ENCODE assay signal across 8 cellular contexts in the genomic region with DNA sequence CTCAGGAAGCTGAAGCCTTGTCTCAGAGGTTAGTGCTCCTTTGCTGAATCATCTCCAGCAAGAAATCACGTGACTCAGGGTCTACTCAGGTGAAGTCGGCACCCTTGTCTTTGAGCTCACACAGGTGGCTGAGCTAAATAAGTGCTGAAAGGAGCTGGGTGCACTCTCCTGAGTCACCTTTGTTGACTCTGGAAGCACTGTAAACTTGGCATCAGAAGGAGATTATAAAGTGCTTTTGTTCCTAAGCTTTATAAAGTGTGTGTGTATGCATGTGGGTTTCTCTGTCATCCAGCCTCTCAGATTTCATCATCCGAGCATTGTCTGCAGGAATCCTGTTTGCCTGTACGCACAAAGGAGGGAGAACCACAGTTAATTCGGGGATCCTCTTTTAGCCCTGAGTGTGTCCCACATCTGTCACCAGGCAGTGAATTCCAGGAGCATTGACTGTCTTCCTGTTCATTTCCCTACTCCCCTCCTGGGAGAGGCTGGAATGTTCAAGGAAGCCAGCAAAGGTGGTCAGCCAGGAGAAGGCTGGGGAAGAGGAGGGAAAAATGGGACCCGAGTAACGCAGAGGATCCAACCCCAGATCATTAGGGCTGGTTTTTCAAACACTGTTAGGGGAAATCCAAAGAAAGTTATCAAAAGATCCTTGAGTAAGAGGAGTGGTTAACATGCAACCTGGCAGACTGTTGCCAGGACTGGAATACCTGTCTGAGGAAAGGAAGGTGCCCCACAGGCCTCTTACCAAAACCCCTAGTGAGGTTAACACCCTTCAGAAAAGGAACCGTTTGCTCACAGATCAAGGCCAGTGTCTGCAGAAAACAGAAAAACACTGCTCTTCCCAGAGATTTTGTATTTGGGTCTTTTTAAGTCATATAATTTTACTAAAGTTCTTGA.
DNase-seq lines count a peak whose midpoint lies in the region; ATAC-seq, FAIRE-seq and TF ChIP-seq lines count a peak whose summit lies in the region.

No MANE protein-coding gene starts in this region.

- no peak overlapping the region for H3K4ac ChIP-seq in H1 (replicated peaks; ENCODE audit: insufficient read length, low read depth, low read length)

- H3K27me3 Mint-ChIP-seq in CD8-positive, alpha-beta memory T cell = peaks cover 0 to 3% of the 10 kb centered on the region in 2 donors

- WGBS in SK-N-SH (ENCODE audit: low lambda C conversion rate) = 45% methylated on average over 7 of the region's 8 CpGs
- 60% methylated on average over 8 of the region's 8 CpGs; no CpG with 5 or more reads in 1 of the 2 experiments for WGBS in H1 (ENCODE audit: extremely low coverage in 1 of 2, insufficient coverage in 1 of 2, insufficient read length in 1 of 2, insufficient replicate concordance in 2 of 2, low coverage in 1 of 2, low lambda C conversion rate in 2 of 2, missing lambda C conversion rate in 1 of 2), 2 experiments

- peak overlapping the region; percentile 25 for H4K91ac ChIP-seq in H1 (replicated peaks; ENCODE audit: insufficient read length, low read length)

- H3K36me3 Mint-ChIP-seq in CD8-positive, alpha-beta memory T cell = peaks cover 10 to 99% (median 47%) of the 10 kb centered on the region in 3 donors

- no peak overlapping the region for H3K27ac ChIP-seq in CD8-positive, alpha-beta memory T cell (ENCODE audit: low read depth, low read length)
- H3K27ac ChIP-seq in SK-N-SH (ENCODE audit: low read depth in 2 of 2, low read length in 1 of 2) (peak overlapping the region; percentile 37 to 44), H1 (ENCODE audit: low read depth, low read length) (peak overlapping the region; percentile 54; the same call in 1 of the 2 replicates)

- no peak overlapping the region for H3K56ac ChIP-seq in H1 (replicated peaks; ENCODE audit: insufficient read length, low read depth, low read length)

- POLR2A ChIA-PET in CD8-positive, alpha-beta memory T cell (lab: Charles Lee) = no interaction called here
- POLR2A ChIA-PET in SK-N-SH (lab: Yijun Ruan, JAX) (no interaction called here), H1 (lab: Charles Lee; ENCODE audit: partially characterized antibody) (interaction anchor here (0.9 to 1.1 kb wide), 5 partner anchors 10 to 158 kb away, joined by 3 to 5 read pairs (median 3); a partner anchor contains a TSS)

- H3K4me1 ChIP-seq in CD8-positive, alpha-beta memory T cell (ENCODE audit: insufficient read depth, low read length) = peaks cover 5% of the 10 kb centered on the region
- H3K4me1 ChIP-seq in SK-N-SH (ENCODE audit: control insufficient read depth in 1 of 2, insufficient read depth in 2 of 2, low read depth in 1 of 2, low read length in 1 of 2) (peaks cover 18 to 32% of the 10 kb centered on the region in 2 experiments), H1 (replicated peaks in 1 of 4; ENCODE audit: control insufficient read depth in 3 of 4, insufficient read depth in 4 of 4, low read length in 3 of 4) (peaks cover 5 to 13% (median 11%) of the 10 kb centered on the region in 4 experiments; a peak in 5 of 7 replicates)

- H3K9me2 ChIP-seq in SK-N-SH = no peaks in the 10 kb centered on the region

- H4K20me1 ChIP-seq in SK-N-SH (ENCODE audit: insufficient read depth) = no peaks in the 10 kb centered on the region
- no peaks in the 10 kb centered on the region for H4K20me1 ChIP-seq in H1 (replicated peaks in 1 of 2; ENCODE audit: control insufficient read depth in 1 of 2, insufficient read depth in 2 of 2, low read length in 2 of 2)

- H3K79me2 ChIP-seq in SK-N-SH (ENCODE audit: insufficient read depth) = no peaks in the 10 kb centered on the region
- H3K79me2 ChIP-seq in H1 (ENCODE audit: control insufficient read depth in 1 of 2, insufficient read depth in 2 of 2, low read length in 2 of 2) = no peaks in the 10 kb centered on the region

- H3K4me3 Mint-ChIP-seq in CD8-positive, alpha-beta memory T cell = peak overlapping the region in 3 of 7 donors; percentile 19 to 58 (median 29)

- H2BK5ac ChIP-seq in H1 (ENCODE audit: low read depth, low read length) = peak overlapping the region; percentile 32

- DNase-seq in CD8-positive, alpha-beta memory T cell = no peak
- DNase-seq in SK-N-SH (no peak), H1 (ENCODE audit: low read depth in 1 of 2, low spot score in 2 of 2) (peak in 1 of 2 experiments; percentile 33), myocyte (ENCODE audit: low read depth) (peak; percentile 87), G401 (ENCODE audit: low spot score) (no peak)

- H4K5ac ChIP-seq in H1 (ENCODE audit: insufficient read length, low read depth, low read length) = peak overlapping the region; percentile 67

- H3F3A ChIP-seq in SK-N-SH (replicated peaks; ENCODE audit: insufficient read depth) = peaks cover 14% of the 10 kb centered on the region

- no peak for FAIRE-seq in H1 (lab: Jason Lieb, UNC)

- H3K18ac ChIP-seq in H1 (ENCODE audit: extremely low read depth, low read length) = 0 out of 2 replicates have a peak overlapping the region, but pooled peaks have one; percentile 9

- H3K9ac ChIP-seq in SK-N-SH = peak overlapping the region; percentile 34
- peak overlapping the region in 2 of 4 experiments; percentile 9 to 27; a peak in 2 of 7 replicates for H3K9ac ChIP-seq in H1 (replicated peaks in 1 of 4; ENCODE audit: extremely low read depth in 1 of 4, low read depth in 3 of 4, low read length in 3 of 4)

- H2BK12ac ChIP-seq in H1 (ENCODE audit: low read depth, low read length) = peak overlapping the region; percentile 77

- no peaks in the 10 kb centered on the region for H3K23me2 ChIP-seq in H1 (ENCODE audit: low read depth, low read length)

- TF ChIP-seq CTCF in SK-N-SH (IDR thresholded peaks at IDR 0.05) (no peak), H1 (IDR thresholded peaks at IDR 0.05; ENCODE audit: control extremely low read depth in 1 of 3, insufficient read depth in 1 of 3, low read depth in 1 of 3, low read length in 3 of 3) (no peak)

- H3K27me3 ChIP-seq in CD8-positive, alpha-beta memory T cell (ENCODE audit: insufficient read depth, low read length, poor library complexity, severe bottlenecking) = no peaks in the 10 kb centered on the region
- H3K27me3 ChIP-seq in SK-N-SH (ENCODE audit: insufficient read depth) (no peaks in the 10 kb centered on the region), H1 (replicated peaks in 1 of 4; ENCODE audit: control insufficient read depth in 3 of 4, extremely low read depth in 1 of 4, insufficient read depth in 3 of 4, low read length in 3 of 4) (no peaks in the 10 kb centered on the region)

- no peaks in the 10 kb centered on the region for H3K9me3 ChIP-seq in CD8-positive, alpha-beta memory T cell (ENCODE audit: low read length)
- H3K9me3 ChIP-seq in SK-N-SH (no peaks in the 10 kb centered on the region), H1 (ENCODE audit: insufficient read depth in 2 of 2, low read depth in 1 of 2, low read length in 1 of 2) (no peaks in the 10 kb centered on the region)

- H2BK15ac ChIP-seq in H1 (ENCODE audit: low read length) = 0 out of 2 replicates have a peak overlapping the region, but pooled peaks have one; percentile 4

- peak overlapping the region; percentile 4 for H2BK120ac ChIP-seq in H1 (replicated peaks; ENCODE audit: low read depth, low read length)

- TF ChIP-seq EP300 in SK-N-SH (IDR thresholded peaks at IDR 0.05; ENCODE audit: borderline replicate concordance in 1 of 2, low read depth in 1 of 2, low read length in 1 of 2) = no peak
- TF ChIP-seq EP300 in H1 (IDR thresholded peaks at IDR 0.05; ENCODE audit: borderline replicate concordance in 1 of 2, low read depth in 2 of 2, low read length in 2 of 2) = no peak

- H3K79me1 ChIP-seq in H1 (ENCODE audit: low read depth, low read length) = no peaks in the 10 kb centered on the region

- H2BK20ac ChIP-seq in H1 (ENCODE audit: low read length) = peak overlapping the region; percentile 49; the same call in 1 of the 2 replicates

- CTCF ChIA-PET in CD8-positive, alpha-beta memory T cell (lab: Charles Lee) = interaction anchor here (1.0 kb wide), 1 partner anchor 193 kb away, joined by 4 read pairs; no protein-coding TSS in a partner anchor
- CTCF ChIA-PET in SK-N-SH (lab: Yijun Ruan, JAX) = interaction anchor here (1.3 to 1.4 kb wide), 2 partner anchors 16 to 300 kb away, joined by 3 read pairs; no protein-coding TSS in a partner anchor
- CTCF ChIA-PET in H1 (lab: Charles Lee; ENCODE audit: partially characterized antibody) = interaction anchor here (0.6 to 1.0 kb wide), 3 partner anchors 14 to 193 kb away, joined by 3 to 4 read pairs (median 4); no protein-coding TSS in a partner anchor

- peaks cover 63% of the 10 kb centered on the region for H3K36me3 ChIP-seq in CD8-positive, alpha-beta memory T cell (ENCODE audit: insufficient read depth, low read length)
- H3K36me3 ChIP-seq in SK-N-SH (replicated peaks in 1 of 2; ENCODE audit: control insufficient read depth in 1 of 2, insufficient read depth in 2 of 2, low read length in 1 of 2) = no peaks in the 10 kb centered on the region
- no peaks in the 10 kb centered on the region; a peak in 1 of 8 replicates for H3K36me3 ChIP-seq in H1 (ENCODE audit: control insufficient read depth in 2 of 4, insufficient read depth in 4 of 4, low read length in 3 of 4)

- ATAC-seq in HG03108 (IDR thresholded peaks at IDR 0.05; ENCODE audit: unreplicated experiment) (peak; percentile 52), HG03159 (IDR thresholded peaks at IDR 0.05; ENCODE audit: unreplicated experiment) (no peak), GM18907 (IDR thresholded peaks at IDR 0.05; ENCODE audit: unreplicated experiment) (no peak)

- no peaks in the 10 kb centered on the region for H3K9me3 Mint-ChIP-seq in CD8-positive, alpha-beta memory T cell

- peak overlapping the region; percentile 44 to 90 (median 84) for H3K27ac Mint-ChIP-seq in CD8-positive, alpha-beta memory T cell

- H3K14ac ChIP-seq in H1 (ENCODE audit: insufficient read length) = no peak overlapping the region

- in situ Hi-C loops in G401 (cut with HindIII; ENCODE audit: low sequenced_read_pairs) = no loop called here

- no peak overlapping the region for H2AK5ac ChIP-seq in H1 (ENCODE audit: low read depth, low read length)

- H3K4me2 ChIP-seq in SK-N-SH (peak overlapping the region; percentile 58), H1 (ENCODE audit: insufficient read depth in 1 of 2, low read depth in 2 of 2, low read length in 2 of 2) (peak overlapping the region; percentile 2 to 14; a peak in 2 of 4 replicates)

- peak overlapping the region; percentile 90 for H4K8ac ChIP-seq in H1 (ENCODE audit: extremely low read depth, insufficient read depth, low read length)

- TF ChIP-seq POLR2A in H1 (IDR thresholded peaks at IDR 0.05; ENCODE audit: control extremely low read depth in 1 of 2, low read depth in 2 of 2, low read length in 2 of 2) = no peak

- H3K4me1 Mint-ChIP-seq in CD8-positive, alpha-beta memory T cell = peaks cover 56 to 71% (median 67%) of the 10 kb centered on the region in 3 donors

- H3K23ac ChIP-seq in H1 (ENCODE audit: insufficient read length) = no peak overlapping the region

- no peak overlapping the region for H3K4me3 ChIP-seq in CD8-positive, alpha-beta memory T cell (ENCODE audit: low read length)
- no peak overlapping the region for H3K4me3 ChIP-seq in SK-N-SH (ENCODE audit: low read depth in 2 of 2, low read length in 1 of 2)
- no peak overlapping the region for H3K4me3 ChIP-seq in H1 (ENCODE audit: extremely low read depth in 1 of 4, insufficient read depth in 2 of 4, low read depth in 3 of 4, low read length in 4 of 4)

- peak overlapping the region; percentile 63; the same call in 1 of the 2 replicates for H2AFZ ChIP-seq in SK-N-SH (ENCODE audit: low read depth)
- H2AFZ ChIP-seq in H1 (ENCODE audit: low read length) = peak overlapping the region; percentile 47

- TF ChIP-seq RAD21 in SK-N-SH (IDR thresholded peaks at IDR 0.05; ENCODE audit: low read length) (no peak), H1 (IDR thresholded peaks at IDR 0.05 in 1 of 2, conservative IDR thresholded peaks at IDR 0.05 in 1 of 2; ENCODE audit: low read depth in 2 of 2, low read length in 2 of 2) (no peak)
